ENCODE assay signal across 1 cellular context in genomic region chr19:33294058-33294798, GRCh38.
A peak's percentile ranks its signal among the peaks of the same experiment; 100 is the strongest.
TF ChIP-seq lines count a peak whose summit lies in the region.

No MANE protein-coding gene starts in this region.

TF ChIP-seq in HEK293, 187 proteins besides CTCF, POLR2A, EP300 and RAD21 (continued from another document):
- 0 out of 2 replicates have a peak, but pooled peaks have one; percentile 32 for TF ChIP-seq ZNF169 (tag by site-specific recombination; IDR thresholded peaks at IDR 0.05)
- TF ChIP-seq ZBTB1 (tag by site-specific recombination; IDR thresholded peaks at IDR 0.05) = no peak
- peak; percentile 51; the same call in 1 of the 2 replicates for TF ChIP-seq ZNF660 (tag by site-specific recombination; IDR thresholded peaks at IDR 0.05)
- TF ChIP-seq, protein P1, sequence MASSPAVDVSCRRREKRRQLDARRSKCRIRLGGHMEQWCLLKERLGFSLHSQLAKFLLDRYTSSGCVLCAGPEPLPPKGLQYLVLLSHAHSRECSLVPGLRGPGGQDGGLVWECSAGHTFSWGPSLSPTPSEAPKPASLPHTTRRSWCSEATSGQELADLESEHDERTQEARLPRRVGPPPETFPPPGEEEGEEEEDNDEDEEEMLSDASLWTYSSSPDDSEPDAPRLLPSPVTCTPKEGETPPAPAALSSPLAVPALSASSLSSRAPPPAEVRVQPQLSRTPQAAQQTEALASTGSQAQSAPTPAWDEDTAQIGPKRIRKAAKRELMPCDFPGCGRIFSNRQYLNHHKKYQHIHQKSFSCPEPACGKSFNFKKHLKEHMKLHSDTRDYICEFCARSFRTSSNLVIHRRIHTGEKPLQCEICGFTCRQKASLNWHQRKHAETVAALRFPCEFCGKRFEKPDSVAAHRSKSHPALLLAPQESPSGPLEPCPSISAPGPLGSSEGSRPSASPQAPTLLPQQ (tag by site-specific recombination; IDR thresholded peaks at IDR 0.05) = no peak
- no peak for TF ChIP-seq ZNF302 (tag by site-specific recombination; IDR thresholded peaks at IDR 0.05; ENCODE audit: low read depth)
- 0 out of 2 replicates have a peak, but pooled peaks have one; percentile 40 for TF ChIP-seq ZNF548 (tag by site-specific recombination; IDR thresholded peaks at IDR 0.05)
- TF ChIP-seq ZNF426 (tag by site-specific recombination; IDR thresholded peaks at IDR 0.05) = no peak
TF ChIP-seq in HEK293: peak in this region for 9.
